In the genomic region with DNA sequence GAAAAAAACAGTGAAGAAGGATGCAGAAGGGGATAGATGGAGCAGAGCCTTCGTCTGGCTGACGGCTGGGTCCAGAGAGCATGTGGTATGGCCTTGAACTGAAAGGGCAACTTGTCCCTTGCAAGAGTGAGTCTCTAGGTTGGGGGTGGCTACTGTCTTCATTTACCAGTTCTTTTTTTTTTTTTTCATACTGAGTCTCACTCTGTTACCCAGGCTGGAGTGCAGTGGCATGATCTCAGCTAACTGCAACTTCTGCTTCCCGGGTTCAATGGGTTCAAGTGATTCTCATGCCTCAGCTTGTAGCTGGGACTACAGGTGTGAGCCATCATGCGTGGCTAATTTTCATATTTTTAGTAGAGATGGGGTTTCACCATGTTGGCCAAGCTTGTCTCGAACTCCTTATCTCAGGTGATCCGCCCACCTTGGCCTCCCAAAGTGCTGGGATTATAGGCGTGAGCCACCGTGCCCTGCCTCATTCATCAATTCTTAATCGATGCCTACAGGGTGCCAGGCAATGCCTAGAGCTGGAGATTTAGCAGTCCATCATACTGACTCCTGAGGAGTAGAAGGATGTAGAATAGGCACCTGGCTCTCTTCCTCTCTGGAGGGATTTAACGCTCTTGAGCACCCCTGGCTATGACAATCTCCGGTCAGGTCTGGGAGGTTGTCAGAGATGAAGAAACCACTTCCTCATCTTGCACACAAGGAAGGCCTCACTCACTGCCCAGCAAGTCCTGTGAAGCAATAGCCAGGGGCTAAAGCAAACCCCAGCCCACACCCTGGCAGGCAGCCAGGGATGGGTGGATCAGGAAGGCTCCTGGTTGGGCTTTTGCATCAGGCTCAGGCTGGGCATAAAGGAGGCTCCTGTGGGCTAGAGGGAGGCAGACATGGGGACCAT, we compare ENCODE assay signal across 9 cellular contexts. TPM values are rescaled to one million over a fixed set of nuclear protein-coding genes. Genes with fewer than 3 reads are reported as not detected.
DNase-seq lines count a peak whose midpoint lies in the region; ATAC-seq and TF ChIP-seq lines count a peak whose summit lies in the region.
"Had no signal": no experiment of that assay in that cellular context is flagged by ENCODE, and none has a peak within 500 bp of the region (broad histone marks: within the 10 kb centered on the region; RNA-seq: fewer than 3 reads in every experiment).

A gene with protein sequence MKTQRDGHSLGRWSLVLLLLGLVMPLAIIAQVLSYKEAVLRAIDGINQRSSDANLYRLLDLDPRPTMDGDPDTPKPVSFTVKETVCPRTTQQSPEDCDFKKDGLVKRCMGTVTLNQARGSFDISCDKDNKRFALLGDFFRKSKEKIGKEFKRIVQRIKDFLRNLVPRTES (plus strand): TSS at position 880 of the 898 bp plus-strand sequence. CDS start 17 bp downstream, at position 897.

- H3K4me1 ChIP-seq in thyroid gland, result no peaks in the 10 kb centered on the region

- TF ChIP-seq POLR2A in thyroid gland (IDR thresholded peaks at IDR 0.05), result no peak

- intact Hi-C loops in left cardiac atrium (cut with DNase I) (no loop called here), thyroid gland (cut with DNase I) (no loop called here)
- intact Hi-C loops in activated T-helper 2 cell treated with anti-CD3 and anti-CD28 coated beads, Interferon-gamma antibody, Interleukin-2, Interleukin-4, amounts not matched to agents 10 μg/mL and 5 μg/mL and 100 μg/mL, durations not matched to agents 14 hours and 24 hours and 36 hours (cut with micrococcal nuclease), result no loop called here

- peak; percentile 55 for ATAC-seq in HG03135 (IDR thresholded peaks at IDR 0.05; ENCODE audit: unreplicated experiment)
- peak; percentile 23 to 51 for ATAC-seq in left cardiac atrium

- no peak for TF ChIP-seq CTCF in thyroid gland (IDR thresholded peaks at IDR 0.05)

- H3K9me3 Mint-ChIP-seq in activated T-helper 2 cell treated with anti-CD3 and anti-CD28 coated beads, Interferon-gamma antibody, Interleukin-2, Interleukin-4, amounts not matched to agents 10 μg/mL and 5 μg/mL and 100 μg/mL, durations not matched to agents 14 hours and 24 hours and 36 hours, result no peaks in the 10 kb centered on the region

- H3K4me1 Mint-ChIP-seq in activated T-helper 2 cell treated with anti-CD3 and anti-CD28 coated beads, Interferon-gamma antibody, Interleukin-2, Interleukin-4, amounts not matched to agents 10 μg/mL and 5 μg/mL and 100 μg/mL, durations not matched to agents 14 hours and 24 hours and 36 hours (ENCODE audit: low read depth), result no peaks in the 10 kb centered on the region

- H3K27me3 Mint-ChIP-seq in activated T-helper 2 cell treated with anti-CD3 and anti-CD28 coated beads, Interferon-gamma antibody, Interleukin-2, Interleukin-4, amounts not matched to agents 10 μg/mL and 5 μg/mL and 100 μg/mL, durations not matched to agents 14 hours and 24 hours and 36 hours (ENCODE audit: low read depth), result peaks cover 2% of the 10 kb centered on the region

- no peak within 1 kb of the TSS for H3K4me3 ChIP-seq in thyroid gland (replicated peaks in 1 of 3)

- no peak within 1 kb of the TSS for H3K4me3 Mint-ChIP-seq in activated T-helper 2 cell treated with anti-CD3 and anti-CD28 coated beads, Interferon-gamma antibody, Interleukin-2, Interleukin-4, amounts not matched to agents 10 μg/mL and 5 μg/mL and 100 μg/mL, durations not matched to agents 14 hours and 24 hours and 36 hours (ENCODE audit: low read depth)

- H3K36me3 Mint-ChIP-seq in activated T-helper 2 cell treated with anti-CD3 and anti-CD28 coated beads, Interferon-gamma antibody, Interleukin-2, Interleukin-4, amounts not matched to agents 10 μg/mL and 5 μg/mL and 100 μg/mL, durations not matched to agents 14 hours and 24 hours and 36 hours (ENCODE audit: low read depth), result no peaks in the 10 kb centered on the region

- H3K27ac Mint-ChIP-seq in activated T-helper 2 cell treated with anti-CD3 and anti-CD28 coated beads, Interferon-gamma antibody, Interleukin-2, Interleukin-4, amounts not matched to agents 10 μg/mL and 5 μg/mL and 100 μg/mL, durations not matched to agents 14 hours and 24 hours and 36 hours, result no peak within 1 kb of the TSS

- H3K27ac ChIP-seq in thyroid gland, result peak within 1 kb of the TSS in 1 of 3 donors; percentile 6
- H3K27ac ChIP-seq: C4-2B had no signal

- WGBS in thyroid gland, 2 donors, result 84 to 85% methylated on average over 11 of the region's 11 CpGs

- H3K27me3 ChIP-seq in thyroid gland, result no peaks in the 10 kb centered on the region

- H3K36me3 ChIP-seq in thyroid gland, result no peaks in the 10 kb centered on the region

- H3K9me3 ChIP-seq in thyroid gland, result no peaks in the 10 kb centered on the region

- DNase-seq in NCI-H2196 (lab: John Stamatoyannopoulos, UW; ENCODE audit: unreplicated experiment) (peak; percentile 40), NCI-H2196 treated with DMSO at 0.1 percent for 48 hours (lab: John Stamatoyannopoulos, UW; ENCODE audit: unreplicated experiment) (no peak), SKM-1 treated with dmso at 0.1 percent for 144 hours (lab: John Stamatoyannopoulos, UW; ENCODE audit: unreplicated experiment) (peak; percentile 98), left cardiac atrium (peak; percentile 81), thyroid gland (peak; percentile 84 to 90), NCI-H446 (lab: John Stamatoyannopoulos, UW) (no peak)
- DNase-seq in activated T-helper 2 cell treated with anti-CD3 and anti-CD28 coated beads, Interferon-gamma antibody, Interleukin-2, Interleukin-4, amounts not matched to agents 10 μg/mL and 5 μg/mL and 100 μg/mL, durations not matched to agents 14 hours and 24 hours and 36 hours (ENCODE audit: low spot score), result no peak

RNA-seq across cellular contexts. Expression of the gene that starts here (rescaled TPM):
- total RNA-seq in left cardiac atrium (1 to 10 TPM in 1 of 2 donors, under 1 TPM in 1; 0.34 to 2.6 TPM), thyroid gland (1 to 10 TPM in 3 of 4 donors, not detected in 1; 4.8 to 6.5 (median 5.4) TPM)
- not detected in 2 replicates for total RNA-seq in activated T-helper 2 cell treated with anti-CD3 and anti-CD28 coated beads, Interferon-gamma antibody, Interleukin-2, Interleukin-4, amounts not matched to agents 10 μg/mL and 5 μg/mL and 100 μg/mL, durations not matched to agents 14 hours and 24 hours and 36 hours

Comparison
In these comparisons a context has a peak if more than half of its experiments do, and no peak if none do; other contexts are left out.
1. DNase-seq: peak in NCI-H2196 (single experiment), SKM-1 treated with dmso at 0.1 percent for 144 hours (single experiment), left cardiac atrium (single experiment) and thyroid gland (2 of 2); none in NCI-H2196 treated with DMSO at 0.1 percent for 48 hours (single experiment), activated T-helper 2 cell treated with anti-CD3 and anti-CD28 coated beads, Interferon-gamma antibody, Interleukin-2, Interleukin-4, amounts not matched to agents 10 μg/mL and 5 μg/mL and 100 μg/mL, durations not matched to agents 14 hours and 24 hours and 36 hours (single experiment) and NCI-H446 (0 of 2).